ENCODE assay signal across 8 cellular contexts in genomic region chr17:30824002-30824355, GRCh38. TPM values are rescaled to one million over a fixed set of nuclear protein-coding genes. Genes with fewer than 3 reads are reported as not detected.
DNase-seq lines count a peak whose midpoint lies in the region; ATAC-seq, FAIRE-seq and TF ChIP-seq lines count a peak whose summit lies in the region.

No MANE protein-coding gene starts in this region.

- ATAC-seq in T-cell (replicated peaks in 1 of 4) (peak; percentile 2 to 12 (median 6)), GM18873 (IDR thresholded peaks at IDR 0.05; ENCODE audit: low FRiP score, unreplicated experiment) (no peak)

- H3K27me3 Mint-ChIP-seq in CD8-positive, alpha-beta memory T cell: no peaks in the 10 kb centered on the region
- no peaks in the 10 kb centered on the region for H3K27me3 Mint-ChIP-seq in T-cell
- H3K27me3 Mint-ChIP-seq in mesothelial cell of epicardium (ENCODE audit: low read depth): no peaks in the 10 kb centered on the region

- CTCF ChIA-PET in CD8-positive, alpha-beta memory T cell (lab: Charles Lee): interaction anchor here (1.0 to 6.1 kb wide), 9 partner anchors 13 to 347 kb away, joined by 4 to 90 read pairs (median 6); partner anchors contain the start of gene GOSR1
- CTCF ChIA-PET in T-cell (lab: Charles Lee): interaction anchor here (0.8 to 4.2 kb wide), 7 partner anchors 10 to 1206 kb away, joined by 3 to 48 read pairs (median 3); no protein-coding TSS in a partner anchor

- peak overlapping the region; percentile 90 to 99 (median 95) for H3K4me3 Mint-ChIP-seq in CD8-positive, alpha-beta memory T cell
- H3K4me3 Mint-ChIP-seq in T-cell: peak overlapping the region; percentile 90 to 94 (median 93)
- H3K4me3 Mint-ChIP-seq in mesothelial cell of epicardium: peak overlapping the region; percentile 83

- peak in 4 of 5 donors; percentile 17 to 57 (median 30) for DNase-seq in CD8-positive, alpha-beta memory T cell
- DNase-seq in HCEC 1CT: peak; percentile 1
- peak in 5 of 34 experiments; percentile 12 to 31 (median 19) for DNase-seq in T-cell
- DNase-seq in mesothelial cell of epicardium (ENCODE audit: low spot score in 2 of 2, unreplicated experiment in 2 of 2): no peak
- DNase-seq in urothelium cell line (ENCODE audit: low spot score): peak; percentile 42
- DNase-seq in NCI-H1930 (lab: John Stamatoyannopoulos, UW): no peak

- WGBS in ectodermal cell, 2 experiments: 0% methylated on average over 11 of the region's 11 CpGs

- peak overlapping the region; percentile 82 to 99 (median 92) for H3K27ac Mint-ChIP-seq in CD8-positive, alpha-beta memory T cell
- H3K27ac Mint-ChIP-seq in T-cell: peak overlapping the region; percentile 93 to 94
- peak overlapping the region; percentile 74 for H3K27ac Mint-ChIP-seq in mesothelial cell of epicardium

- no peaks in the 10 kb centered on the region for H3K9me3 ChIP-seq in CD8-positive, alpha-beta memory T cell (ENCODE audit: low read length)
- no peaks in the 10 kb centered on the region for H3K9me3 ChIP-seq in ectodermal cell (ENCODE audit: control insufficient read depth, low read length)

- H3K36me3 Mint-ChIP-seq in CD8-positive, alpha-beta memory T cell: peaks cover 0 to 16% (median 0%) of the 10 kb centered on the region in 3 donors
- H3K36me3 Mint-ChIP-seq in T-cell (peaks cover 2% of the 10 kb centered on the region), mesothelial cell of epicardium (no peaks in the 10 kb centered on the region)

- no peak for FAIRE-seq in urothelium cell line (lab: Jason Lieb, UNC)

- H3K4me1 Mint-ChIP-seq in CD8-positive, alpha-beta memory T cell: peaks cover 41 to 49% (median 47%) of the 10 kb centered on the region in 3 donors
- peaks cover 43 to 50% (median 46%) of the 10 kb centered on the region in 3 donors for H3K4me1 Mint-ChIP-seq in T-cell
- H3K4me1 Mint-ChIP-seq in mesothelial cell of epicardium: peaks cover 9% of the 10 kb centered on the region

- peak overlapping the region; percentile 96 for H3K4me3 ChIP-seq in CD8-positive, alpha-beta memory T cell (ENCODE audit: low read length)
- peak overlapping the region; percentile 84 for H3K4me3 ChIP-seq in ectodermal cell (ENCODE audit: insufficient read depth, low read depth, low read length)

- no peak for TF ChIP-seq CTCF in mesothelial cell of epicardium (IDR thresholded peaks at IDR 0.05; ENCODE audit: unreplicated experiment)

- peaks cover 41% of the 10 kb centered on the region for H3K4me1 ChIP-seq in CD8-positive, alpha-beta memory T cell (ENCODE audit: insufficient read depth, low read length)
- H3K4me1 ChIP-seq in ectodermal cell (ENCODE audit: control insufficient read depth, insufficient read depth, low read length): no peaks in the 10 kb centered on the region

- POLR2A ChIA-PET in CD8-positive, alpha-beta memory T cell (lab: Charles Lee): interaction anchor here (0.9 to 4.2 kb wide), 7 partner anchors 11 to 347 kb away, joined by 3 to 51 read pairs (median 4); partner anchors contain the start of gene GOSR1
- POLR2A ChIA-PET in T-cell (lab: Charles Lee): interaction anchor here in 1 of 2 donors (0.6 to 0.9 kb wide), 2 partner anchors 14 to 150 kb away, joined by 3 to 5 read pairs; no protein-coding TSS in a partner anchor

- H3K36me3 ChIP-seq in CD8-positive, alpha-beta memory T cell (ENCODE audit: insufficient read depth, low read length): no peaks in the 10 kb centered on the region
- no peaks in the 10 kb centered on the region for H3K36me3 ChIP-seq in ectodermal cell (ENCODE audit: control insufficient read depth, insufficient read depth, low read length)

- H3K27ac ChIP-seq in CD8-positive, alpha-beta memory T cell (ENCODE audit: low read depth, low read length): peak overlapping the region; percentile 78
- H3K27ac ChIP-seq in ectodermal cell (ENCODE audit: insufficient read depth, low read depth, low read length, poor library complexity, severe bottlenecking): peak overlapping the region; percentile 84

- no peaks in the 10 kb centered on the region for H3K27me3 ChIP-seq in CD8-positive, alpha-beta memory T cell (ENCODE audit: insufficient read depth, low read length, poor library complexity, severe bottlenecking)
- H3K27me3 ChIP-seq in ectodermal cell (ENCODE audit: control insufficient read depth, insufficient read depth, low read length, poor library complexity, severe bottlenecking): no peaks in the 10 kb centered on the region

- no peaks in the 10 kb centered on the region for H3K9me3 Mint-ChIP-seq in CD8-positive, alpha-beta memory T cell
- H3K9me3 Mint-ChIP-seq in T-cell (no peaks in the 10 kb centered on the region), mesothelial cell of epicardium (no peaks in the 10 kb centered on the region)

RNA-seq across cellular contexts. Expression of gene CRLF3, which starts 0.5 kb away (rescaled TPM):
- 10 to 100 TPM; 42.7 to 43.0 TPM for total RNA-seq in CD8-positive, alpha-beta memory T cell
- polyA plus RNA-seq in CD8-positive, alpha-beta memory T cell: 108 TPM
- total RNA-seq in T-cell (100 to 1,000 TPM in 1 of 5 donors, 10 to 100 TPM in 4; 73.3 to 112 (median 89.2) TPM), mesothelial cell of epicardium (6.7 to 8.0 TPM (median 7.6 TPM) in 3 replicates)
- 16.0 TPM for polyA plus RNA-seq in ectodermal cell (2013, experiment 1 of 4)
- 16.2 TPM for polyA plus RNA-seq in ectodermal cell (2013, experiment 2 of 4)
- polyA plus RNA-seq in ectodermal cell (2013, experiment 3 of 4): 12.0 TPM
- 14.2 TPM for polyA plus RNA-seq in ectodermal cell (2013, experiment 4 of 4)

RNA-seq across cellular contexts. Expression of gene ATAD5, which starts 7.8 kb away (rescaled TPM):
- 10 to 100 TPM; 25.5 to 27.8 TPM for total RNA-seq in CD8-positive, alpha-beta memory T cell
- polyA plus RNA-seq in CD8-positive, alpha-beta memory T cell: 2.3 TPM
- total RNA-seq in T-cell (1 to 10 TPM; 3.9 to 5.3 (median 4.2) TPM), mesothelial cell of epicardium (9.7 to 11.3 TPM (median 10.6 TPM) in 3 replicates)
- polyA plus RNA-seq in ectodermal cell (2013, experiment 1 of 4): 24.2 TPM
- 25.4 TPM for polyA plus RNA-seq in ectodermal cell (2013, experiment 2 of 4)
- polyA plus RNA-seq in ectodermal cell (2013, experiment 3 of 4): 20.2 TPM
- 19.5 TPM for polyA plus RNA-seq in ectodermal cell (2013, experiment 4 of 4)

Comparison
In these comparisons a context has a peak if more than half of its experiments do, and no peak if none do; other contexts are left out.
1. DNase-seq: peak in CD8-positive, alpha-beta memory T cell (4 of 5), HCEC 1CT (single experiment) and urothelium cell line (single experiment); none in mesothelial cell of epicardium (0 of 2) and NCI-H1930 (0 of 2).
2. Peak in every context shown above with its lines, with median percentiles within 50 percentile points of each other: H3K27ac Mint-ChIP-seq and H3K4me3 Mint-ChIP-seq.